Comparison of ENCODE assay signal across 8 cellular contexts in the genomic region with DNA sequence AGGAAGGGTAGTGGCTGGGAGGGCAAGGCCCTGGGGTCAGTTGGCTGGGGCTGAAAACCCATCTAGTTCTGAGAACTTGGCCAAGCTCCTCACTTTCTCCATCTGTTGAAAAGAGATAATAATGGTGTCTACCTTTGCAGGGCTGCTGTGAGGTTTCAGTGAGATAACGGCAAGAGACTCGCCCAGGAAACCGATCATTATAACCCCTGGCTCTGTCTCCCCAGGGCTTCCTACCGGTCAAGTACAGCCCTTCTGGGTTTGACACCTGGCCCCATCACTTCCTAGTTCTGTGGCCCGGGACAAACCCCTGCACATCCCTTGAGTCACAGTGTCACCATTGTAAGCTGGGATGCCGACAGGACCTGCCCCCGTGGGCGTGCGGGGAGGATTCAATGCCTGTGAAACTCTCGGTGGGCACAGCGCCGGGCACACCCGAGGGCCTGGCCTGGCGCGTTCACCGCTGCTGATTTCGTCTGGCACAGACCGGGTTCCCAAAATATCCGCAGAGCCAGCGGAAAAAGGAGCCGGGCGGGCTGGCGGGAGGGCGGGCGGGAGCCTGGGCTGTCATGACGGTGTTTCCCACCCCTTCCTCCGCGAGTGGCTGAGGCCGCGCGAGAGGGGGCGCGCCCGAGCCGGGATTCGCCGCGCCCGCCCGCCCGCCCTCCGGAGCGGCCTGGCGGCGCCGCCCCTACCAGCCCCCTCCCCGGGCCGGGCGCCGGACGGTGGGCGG. TPM values are rescaled to one million over a fixed set of nuclear protein-coding genes. Genes with fewer than 3 reads are reported as not detected.
DNase-seq lines count a peak whose midpoint lies in the region; ATAC-seq, FAIRE-seq and TF ChIP-seq lines count a peak whose summit lies in the region.

No MANE protein-coding gene starts in this region.

- peak overlapping the region; percentile 80 for H3K4me3 Mint-ChIP-seq in central memory CD8-positive, alpha-beta T cell

- H3K9me3 Mint-ChIP-seq in central memory CD8-positive, alpha-beta T cell, result no peaks in the 10 kb centered on the region

- ATAC-seq in HG02610 (IDR thresholded peaks at IDR 0.05; ENCODE audit: unreplicated experiment), result peak; percentile 42
- ATAC-seq in activated CD4-positive, CD25-positive, alpha-beta regulatory T cell treated with anti-CD3 and anti-CD28 coated beads, Interleukin-2, amount 50 U/mL, for 24 hours, result peak; percentile 54 to 59
- ATAC-seq in central memory CD8-positive, alpha-beta T cell (replicated peaks; ENCODE audit: extremely low read depth, poor library complexity, severe bottlenecking), result peak; percentile 64
- ATAC-seq in GM19455 (IDR thresholded peaks at IDR 0.05; ENCODE audit: unreplicated experiment), result no peak

- no peaks in the 10 kb centered on the region for H3K27me3 Mint-ChIP-seq in central memory CD8-positive, alpha-beta T cell

- H3K4me3 ChIP-seq in kidney (ENCODE audit: low read length in 2 of 2), result peak overlapping the region; percentile 61 to 72

- peaks cover 40% of the 10 kb centered on the region for H3K4me1 Mint-ChIP-seq in central memory CD8-positive, alpha-beta T cell

- POLR2A ChIA-PET in GM10248 (lab: Yijun Ruan, JAX), result interaction anchor here (0.6 to 2.4 kb wide), 3 partner anchors 23 to 155 kb away, joined by 3 to 8 read pairs (median 5); a partner anchor contains a TSS

- H3K9ac ChIP-seq in kidney (ENCODE audit: low read length in 2 of 2), result peak overlapping the region; percentile 54 to 87

- CTCF ChIA-PET in GM10248 (lab: Yijun Ruan, JAX), result interaction anchor here (1.1 to 2.1 kb wide), 4 partner anchors 9 to 45 kb away, joined by 3 to 8 read pairs (median 4); a partner anchor contains a TSS

- no peak for TF ChIP-seq CTCF in GM10248 (IDR thresholded peaks at IDR 0.05; ENCODE audit: control extremely low read depth, extremely low read depth, low read depth, missing control alignments)
- no peak for TF ChIP-seq CTCF in kidney (IDR thresholded peaks at IDR 0.05; ENCODE audit: borderline replicate concordance, extremely low read depth, insufficient read depth)

- H3K36me3 ChIP-seq in kidney (ENCODE audit: control insufficient read depth in 1 of 2, insufficient read depth in 2 of 2, low read length in 2 of 2), result peaks cover 12 to 14% of the 10 kb centered on the region in 2 donors

- H3K9me3 ChIP-seq in kidney (ENCODE audit: control insufficient read depth in 1 of 2, low read length in 2 of 2), result no peaks in the 10 kb centered on the region

- intact Hi-C loops in kidney (cut with DNase I), result no loop called here

- peaks cover 4 to 29% of the 10 kb centered on the region in 2 donors for H3K4me1 ChIP-seq in kidney (ENCODE audit: control insufficient read depth in 1 of 2, insufficient read depth in 1 of 2, low read depth in 1 of 2, low read length in 2 of 2)

- FAIRE-seq in kidney (lab: Jason Lieb, UNC), result no peak

- DNase-seq in GM10248 (ENCODE audit: extremely low spot score), result peak; percentile 93
- peak; percentile 58 for DNase-seq in NCI-H2171 treated with DMSO at 0.1 percent for 48 hours (lab: John Stamatoyannopoulos, UW)
- DNase-seq in central memory CD8-positive, alpha-beta T cell (ENCODE audit: low spot score in 2 of 2), result peak; percentile 53 to 57
- peak; percentile 90 for DNase-seq in kidney
- DNase-seq in stimulated activated CD4-positive, alpha-beta T cell treated with anti-CD3 and anti-CD28 coated beads, Interleukin-15, amount 100 ng/mL, for 1 hour (ENCODE audit: low read depth in 1 of 2, low spot score in 1 of 2), result peak; percentile 60 to 63

- H3K27ac ChIP-seq in kidney (ENCODE audit: low read depth in 2 of 2, low read length in 2 of 2), result peak overlapping the region; percentile 82 to 92

- peaks cover 13% of the 10 kb centered on the region for H3K36me3 Mint-ChIP-seq in central memory CD8-positive, alpha-beta T cell (ENCODE audit: insufficient read depth)

- peak overlapping the region; percentile 82 for H3K27ac Mint-ChIP-seq in central memory CD8-positive, alpha-beta T cell (ENCODE audit: low read depth)

RNA-seq across cellular contexts. Expression of a gene that starts 4.5 kb away (rescaled TPM):
- 26.7 TPM for total RNA-seq in kidney
- 13.1 TPM for polyA plus RNA-seq in kidney (ENCODE audit: insufficient read depth, low read depth, low replicate concordance)

RNA-seq across cellular contexts. Expression of a gene that starts 23.7 kb away (rescaled TPM):
- total RNA-seq in kidney, result 32.0 TPM
- 4.3 TPM for polyA plus RNA-seq in kidney (ENCODE audit: insufficient read depth, low read depth, low replicate concordance)

RNA-seq across cellular contexts. Expression of a gene that starts 48.1 kb away (rescaled TPM):
- 8.0 TPM for total RNA-seq in kidney
- 11.1 TPM for polyA plus RNA-seq in kidney (ENCODE audit: insufficient read depth, low read depth, low replicate concordance)
